Comparison of ENCODE assay signal across 32 cellular contexts in the genomic region with DNA sequence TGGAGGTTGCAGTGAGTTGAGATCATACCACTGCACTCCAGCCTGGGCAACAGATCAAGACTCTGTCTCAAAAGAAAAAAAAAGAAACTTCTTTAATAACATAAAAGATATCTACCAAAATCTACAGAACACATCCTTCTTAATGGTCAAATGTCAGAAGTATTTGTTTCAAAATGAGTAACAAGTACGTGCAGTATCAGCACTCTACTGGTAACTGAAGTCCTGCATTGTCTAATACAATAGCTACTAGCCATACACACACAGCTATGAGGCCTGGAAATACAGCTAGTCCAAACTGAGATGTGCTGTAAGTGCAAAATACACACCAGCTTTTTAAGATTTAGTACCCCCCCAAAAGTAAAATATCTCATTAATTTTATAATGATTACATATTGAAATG.
DNase-seq lines count a peak whose midpoint lies in the region; ATAC-seq, FAIRE-seq and TF ChIP-seq lines count a peak whose summit lies in the region.
"Had no signal": no experiment of that assay in that cellular context is flagged by ENCODE, and none has a peak within 500 bp of the region (broad histone marks: within the 10 kb centered on the region; RNA-seq: fewer than 3 reads in every experiment).

No MANE protein-coding gene starts in this region.

- H3K36me3 ChIP-seq in body of pancreas (replicated peaks in 1 of 2; ENCODE audit: insufficient read depth in 1 of 2, low read depth in 2 of 2) (no peaks in the 10 kb centered on the region), adrenal gland (replicated peaks in 1 of 2) (no peaks in the 10 kb centered on the region)
- H3K36me3 ChIP-seq: cardiac muscle cell, colonic mucosa, SJSA1, upper lobe of right lung had no signal

- H3K27ac ChIP-seq in body of pancreas (no peak overlapping the region), adrenal gland (no peak overlapping the region)
- H3K27ac ChIP-seq: cardiac muscle cell, colonic mucosa, SJSA1, upper lobe of right lung had no signal

- TF ChIP-seq POLR2A in GM12892 (IDR thresholded peaks at IDR 0.05; ENCODE audit: low read depth, low read length) (no peak), body of pancreas (IDR thresholded peaks at IDR 0.05) (no peak), H54 (IDR thresholded peaks at IDR 0.05; ENCODE audit: low read depth, low read length) (no peak), adrenal gland (IDR thresholded peaks at IDR 0.05) (no peak)

- H3K4me1 ChIP-seq in body of pancreas (peaks cover 3% of the 10 kb centered on the region), adrenal gland (replicated peaks in 1 of 2) (peaks cover 0 to 16% of the 10 kb centered on the region in 2 donors)
- H3K4me1 ChIP-seq: colonic mucosa, SJSA1, upper lobe of right lung had no signal

- FAIRE-seq in GM12892 (lab: Jason Lieb, UNC), result peak; percentile 65
- FAIRE-seq in H54 (lab: Jason Lieb, UNC), result no peak
- FAIRE-seq: HTR-8/SVneo, K562, TTC549 had no signal

- H3K4me3 ChIP-seq in body of pancreas (no peak overlapping the region), adrenal gland (no peak overlapping the region)
- H3K4me3 ChIP-seq: cardiac muscle cell, colonic mucosa, K562, SJSA1, upper lobe of right lung had no signal

- no peak for DNase-seq in GM12892 (ENCODE audit: insufficient read length)
- no peak for DNase-seq in stimulated activated CD4-positive, alpha-beta T cell treated with anti-CD3 and anti-CD28 coated beads, Interleukin-4, amount 100 ng/mL, for 4 hours
- DNase-seq in body of pancreas, result no peak
- DNase-seq in H54 (ENCODE audit: insufficient read length, low spot score), result no peak
- DNase-seq in adrenal gland, result no peak
- DNase-seq: activated CD4-positive, CD25-positive, alpha-beta regulatory T cell treated with anti-CD3 and anti-CD28 coated beads, Interleukin-2, amount 50 U/mL, for 72 hours; activated CD8-positive, alpha-beta T cell treated with anti-CD3 and anti-CD28 coated beads for 36 hours; aorta; CD8-positive, alpha-beta T cell; colonic mucosa; effector memory CD8-positive, alpha-beta T cell; erythroblast; H7; naive B cell; NCI-H1105; NCI-H1930; NCI-H226; NCI-H748 treated with DMSO at 0.1 percent for 48 hours; stimulated activated CD4-positive, alpha-beta T cell treated with anti-CD3 and anti-CD28 coated beads, Interleukin-4, amount 100 ng/mL, for 24 hours; substantia nigra; T-helper 1 cell; upper lobe of right lung had no signal

- intact Hi-C loops in body of pancreas (cut with DNase I), result no loop called here
- intact Hi-C loops in adrenal gland (cut with DNase I), result loop anchor here (5.0 to 10.0 kb wide), 2 partner anchors 484 to 487 kb away; no protein-coding TSS in a partner anchor

- H3K9me3 ChIP-seq in body of pancreas, result no peaks in the 10 kb centered on the region
- H3K9me3 ChIP-seq in adrenal gland (replicated peaks in 1 of 3), result peaks cover 0 to 15% (median 0%) of the 10 kb centered on the region in 3 donors
- H3K9me3 ChIP-seq: colonic mucosa, SJSA1, upper lobe of right lung had no signal

- TF ChIP-seq CTCF in body of pancreas (IDR thresholded peaks at IDR 0.05) (no peak), adrenal gland (IDR thresholded peaks at IDR 0.05) (no peak)

- no peaks in the 10 kb centered on the region for H3K27me3 ChIP-seq in body of pancreas
- H3K27me3 ChIP-seq in adrenal gland, result no peaks in the 10 kb centered on the region
- H3K27me3 ChIP-seq: cardiac muscle cell, colonic mucosa, SJSA1, upper lobe of right lung had no signal

- 83 to 96% methylated on average over 1 of the region's 1 CpG for WGBS in body of pancreas, 2 donors
- 85 to 100% (median 94%) methylated on average over 1 of the region's 1 CpG for WGBS in adrenal gland, 4 donors

- peak; percentile 84 for ATAC-seq in GM19351 (IDR thresholded peaks at IDR 0.05; ENCODE audit: unreplicated experiment)
- peak; percentile 58 for ATAC-seq in HG02610 (IDR thresholded peaks at IDR 0.05; ENCODE audit: unreplicated experiment)
- peak; percentile 86 for ATAC-seq in HG03442 (IDR thresholded peaks at IDR 0.05; ENCODE audit: unreplicated experiment)
- ATAC-seq in body of pancreas, result no peak
- ATAC-seq: activated CD8-positive, alpha-beta T cell treated with anti-CD3 and anti-CD28 coated beads for 36 hours; CD8-positive, alpha-beta T cell; effector memory CD8-positive, alpha-beta T cell; K562; sciatic nerve; stimulated activated memory B cell treated with anti-CD40 and anti-IgM and Interleukin-4, amounts not matched to agents 10 μg/mL and 1 μg/mL and 100 μg/mL, for 72 hours; upper lobe of right lung had no signal
